ENCODE assay signal across 15 cellular contexts in genomic region chr19:40588926-40589569, GRCh38.
"Had no signal": no experiment of that assay in that cellular context is flagged by ENCODE, and none has a peak within 500 bp of the region (broad histone marks: within the 10 kb centered on the region; RNA-seq: fewer than 3 reads in every experiment).

No MANE protein-coding gene starts in this region.

- DNase-seq: activated CD4-positive, alpha-beta T cell treated with anti-CD3 and anti-CD28 coated beads, Interleukin-2, amount 50 U/mL, for 1 hour; activated gamma-delta T cell; activated T-cell treated with anti-CD3 and anti-CD28 coated beads, Interleukin-2, amount 50 U/mL, for 4 hours; amygdala; cerebellar nuclear complex; endodermal cell; hypothalamus; kidney glomerular epithelial cell; stimulated activated CD4-positive, alpha-beta T cell treated with anti-CD3 and anti-CD28 coated beads, Interleukin-4, amount 100 ng/mL, for 1 hour; stimulated activated CD8-positive, alpha-beta memory T cell treated with anti-CD3 and anti-CD28 coated beads, Interleukin-4, amount 100 ng/mL, for 48 hours; stomach had no signal

- H3K4me3 ChIP-seq: stomach, thoracic aorta had no signal

- H3K27me3 ChIP-seq: brain microvascular endothelial cell, stomach had no signal

- H3K27me3 Mint-ChIP-seq: activated naive CD8-positive, alpha-beta T cell had no signal

- H3K79me2 ChIP-seq: parathyroid adenoma had no signal

- H3K9me3 Mint-ChIP-seq: activated T-cell treated with anti-CD3 and anti-CD28 coated beads, Interleukin-2, amount 50 U/mL, for 4 hours had no signal

- H2AFZ ChIP-seq: parathyroid adenoma had no signal

- H3K9ac ChIP-seq: parathyroid adenoma had no signal

- H3K27ac ChIP-seq: brain microvascular endothelial cell, parathyroid adenoma, stomach, thoracic aorta had no signal

- H3K4me1 ChIP-seq: parathyroid adenoma, stomach had no signal

- H3K27ac Mint-ChIP-seq: activated naive CD8-positive, alpha-beta T cell; endodermal cell had no signal

- H3K4me3 Mint-ChIP-seq: activated naive CD8-positive, alpha-beta T cell; activated T-cell treated with anti-CD3 and anti-CD28 coated beads, Interleukin-2, amount 50 U/mL, for 4 hours; endodermal cell had no signal

- H3K4me1 Mint-ChIP-seq: endodermal cell had no signal

- H3K9me3 ChIP-seq: stomach, thoracic aorta had no signal
